8 cellular contexts compared by ENCODE assay signal in genomic region chr11:14905104-14906033, GRCh38.
DNase-seq lines count a peak whose midpoint lies in the region; ATAC-seq and TF ChIP-seq lines count a peak whose summit lies in the region.

No MANE protein-coding gene starts in this region.

- no peak for TF ChIP-seq POLR2A in GM18505 (IDR thresholded peaks at IDR 0.05; ENCODE audit: borderline replicate concordance, extremely low read depth, insufficient read depth, insufficient read length)

- peak; percentile 71 for ATAC-seq in GM18505 (IDR thresholded peaks at IDR 0.05; ENCODE audit: unreplicated experiment)
- peak; percentile 59 for ATAC-seq in HG02938 (IDR thresholded peaks at IDR 0.05; ENCODE audit: unreplicated experiment)

- peak; percentile 44 to 59 for DNase-seq in SHP77 (lab: John Stamatoyannopoulos, UW)
- DNase-seq in amniotic epithelial cell (ENCODE audit: low read depth), result peak; percentile 47
- DNase-seq in iPS-NIHi11 (ENCODE audit: low spot score), result peak; percentile 80
- DNase-seq in stimulated activated CD4-positive, alpha-beta T cell treated with anti-CD3 and anti-CD28 coated beads, Interleukin-1b, Interleukin-23, amount 100 ng/mL, for 48 hours, result peak; percentile 82
- no peak for DNase-seq in NCI-H2081 treated with DMSO at 0.1 percent for 48 hours (lab: John Stamatoyannopoulos, UW)
- no peak for DNase-seq in NCI-H1417 treated with DMSO at 0.1 percent for 48 hours (lab: John Stamatoyannopoulos, UW)

Comparison
In these comparisons a context has a peak if more than half of its experiments do, and no peak if none do; other contexts are left out.
1. DNase-seq: peak in SHP77 (2 of 2), amniotic epithelial cell (single experiment), iPS-NIHi11 (single experiment) and stimulated activated CD4-positive, alpha-beta T cell treated with anti-CD3 and anti-CD28 coated beads, Interleukin-1b, Interleukin-23, amount 100 ng/mL, for 48 hours (single experiment); none in NCI-H2081 treated with DMSO at 0.1 percent for 48 hours (single experiment) and NCI-H1417 treated with DMSO at 0.1 percent for 48 hours (single experiment).